ENCODE assay signal across 19 cellular contexts in the genomic region with DNA sequence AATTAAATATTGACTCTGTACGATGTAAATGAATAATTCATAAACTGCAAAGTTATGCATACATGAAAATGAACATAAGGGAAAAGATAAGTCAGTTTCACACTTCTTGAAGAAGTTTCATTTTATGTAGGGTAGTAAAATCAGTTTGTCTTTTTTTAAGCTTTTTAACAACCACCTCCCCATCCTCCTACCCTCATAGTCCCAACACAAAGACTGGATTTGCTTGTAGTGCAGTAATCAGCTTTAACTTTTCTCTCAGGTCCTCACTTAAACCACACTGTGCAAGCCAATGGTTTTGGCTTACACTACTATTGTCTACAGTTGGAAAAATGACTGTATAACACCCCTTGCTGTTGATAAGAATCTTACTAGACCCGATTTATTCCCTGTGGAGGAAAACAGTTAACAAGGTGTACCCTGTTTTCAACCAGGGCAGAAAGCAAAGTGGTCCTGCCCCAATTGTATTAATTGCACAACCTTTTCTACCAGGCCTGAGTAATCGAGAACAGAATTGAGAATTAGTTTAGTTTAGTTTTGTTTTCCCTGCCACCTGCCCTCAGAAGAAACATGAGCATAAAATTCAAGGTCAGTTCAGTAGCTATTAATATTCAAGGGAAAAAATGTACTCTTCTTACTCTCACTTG. TPM values are rescaled to one million over a fixed set of nuclear protein-coding genes. Genes with fewer than 3 reads are reported as not detected.
DNase-seq lines count a peak whose midpoint lies in the region; ATAC-seq, FAIRE-seq and TF ChIP-seq lines count a peak whose summit lies in the region.
"Had no signal": no experiment of that assay in that cellular context is flagged by ENCODE, and none has a peak within 500 bp of the region (broad histone marks: within the 10 kb centered on the region; RNA-seq: fewer than 3 reads in every experiment).

No MANE protein-coding gene starts in this region.

- H3K27me3 ChIP-seq in BLaER1 (no peaks in the 10 kb centered on the region), endothelial cell of umbilical vein (ENCODE audit: control insufficient read depth in 2 of 2, insufficient read depth in 2 of 2, low read length in 2 of 2) (no peaks in the 10 kb centered on the region), suprapubic skin (no peaks in the 10 kb centered on the region)
- H3K27me3 ChIP-seq: dorsolateral prefrontal cortex, foreskin keratinocyte had no signal

- TF ChIP-seq POLR2A in endothelial cell of umbilical vein (IDR thresholded peaks at IDR 0.05; ENCODE audit: low read depth, low read length) (no peak), suprapubic skin (IDR thresholded peaks at IDR 0.05) (no peak)

- no peaks in the 10 kb centered on the region for H3K27me3 Mint-ChIP-seq in T-helper 2 cell treated with Interferon-gamma antibody and Interleukin-4, amounts not matched to agents 5 μg/mL and 100 μg/mL, for 36 hours (ENCODE audit: low read depth)

- peaks cover 47% of the 10 kb centered on the region for H3K4me1 Mint-ChIP-seq in T-helper 2 cell treated with Interferon-gamma antibody and Interleukin-4, amounts not matched to agents 5 μg/mL and 100 μg/mL, for 36 hours (ENCODE audit: low read depth)

- no peak for DNase-seq in GM12864 (ENCODE audit: low read depth)
- no peak for DNase-seq in T-helper 2 cell treated with Interferon-gamma antibody and Interleukin-4, amounts not matched to agents 5 μg/mL and 100 μg/mL, for 36 hours (ENCODE audit: low spot score)
- no peak for DNase-seq in endothelial cell of umbilical vein (ENCODE audit: low read depth, low spot score)
- DNase-seq in DMS 273 treated with DMSO at 0.1 percent for 48 hours (lab: John Stamatoyannopoulos, UW): no peak
- DNase-seq in suprapubic skin (ENCODE audit: low spot score in 2 of 2): no peak
- DNase-seq in globus pallidus (ENCODE audit: low spot score): no peak
- DNase-seq: activated CD4-positive, alpha-beta T cell treated with anti-CD3 and anti-CD28 coated beads for 4 hours; anterior cingulate cortex; dorsolateral prefrontal cortex; foreskin keratinocyte; IMR-90; NCI-H1436; NCI-H748 treated with DMSO at 0.1 percent for 48 hours; substantia nigra had no signal

- ATAC-seq in GM18861 (IDR thresholded peaks at IDR 0.05; ENCODE audit: unreplicated experiment): no peak
- ATAC-seq: foreskin keratinocyte had no signal

- peaks cover 38% of the 10 kb centered on the region for H3K36me3 Mint-ChIP-seq in T-helper 2 cell treated with Interferon-gamma antibody and Interleukin-4, amounts not matched to agents 5 μg/mL and 100 μg/mL, for 36 hours (ENCODE audit: low read depth)

- H3K4me1 ChIP-seq in BLaER1: peaks cover 90% of the 10 kb centered on the region
- H3K4me1 ChIP-seq in endothelial cell of umbilical vein (ENCODE audit: control insufficient read depth, extremely low read depth, insufficient read depth, low read length): peaks cover 19% of the 10 kb centered on the region
- H3K4me1 ChIP-seq in suprapubic skin: no peaks in the 10 kb centered on the region
- H3K4me1 ChIP-seq: foreskin keratinocyte had no signal

- POLR2A ChIA-PET in endothelial cell of umbilical vein (lab: Charles Lee): interaction anchor here (0.7 kb wide), 1 partner anchor 664 kb away, joined by 3 read pairs; no protein-coding TSS in a partner anchor

- 70% methylated on average over 3 of the region's 3 CpGs for WGBS in suprapubic skin

- dilution Hi-C loops in endothelial cell of umbilical vein (cut with MboI; ENCODE audit: extremely low pct_ligation_motif_present, low sequenced_read_pairs): no loop called here

- no peaks in the 10 kb centered on the region for H3K9me3 Mint-ChIP-seq in T-helper 2 cell treated with Interferon-gamma antibody and Interleukin-4, amounts not matched to agents 5 μg/mL and 100 μg/mL, for 36 hours

- no peak for TF ChIP-seq CTCF in GM12864 (IDR thresholded peaks at IDR 0.05; ENCODE audit: low read depth, low read length, missing control alignments)
- TF ChIP-seq CTCF in endothelial cell of umbilical vein (IDR thresholded peaks at IDR 0.05; ENCODE audit: extremely low read depth in 1 of 2, insufficient read depth in 1 of 2, low read depth in 1 of 2, low read length in 2 of 2): no peak
- no peak for TF ChIP-seq CTCF in suprapubic skin (IDR thresholded peaks at IDR 0.05)

- H2AFZ ChIP-seq in endothelial cell of umbilical vein (ENCODE audit: low read depth, low read length): no peak overlapping the region

- CTCF ChIA-PET in endothelial cell of umbilical vein (lab: Charles Lee): interaction anchor here (1.1 to 8.2 kb wide), 4 partner anchors 10 to 73 kb away, joined by 4 to 52 read pairs (median 15); no protein-coding TSS in a partner anchor

- H3K79me2 ChIP-seq in endothelial cell of umbilical vein (ENCODE audit: control insufficient read depth, insufficient read depth, low read length): no peaks in the 10 kb centered on the region

- BruUV-seq in endothelial cell of umbilical vein (replicated peaks; lab: Mats Ljungman, UMichigan): no TSS peak

- no peak for TF ChIP-seq EP300 in suprapubic skin (IDR thresholded peaks at IDR 0.05)

- peak overlapping the region; percentile 96 for H3K4me2 ChIP-seq in BLaER1
- H3K4me2 ChIP-seq in endothelial cell of umbilical vein (ENCODE audit: insufficient read depth, low read length): no peak overlapping the region

- no peaks in the 10 kb centered on the region for H4K20me1 ChIP-seq in BLaER1
- H4K20me1 ChIP-seq in endothelial cell of umbilical vein (replicated peaks; ENCODE audit: control insufficient read depth, extremely low read depth, insufficient read depth, low read length): no peaks in the 10 kb centered on the region

- intact Hi-C loops in endothelial cell of umbilical vein (cut with micrococcal nuclease): no loop called here

- peak overlapping the region; percentile 41 for H3K4me3 Mint-ChIP-seq in T-helper 2 cell treated with Interferon-gamma antibody and Interleukin-4, amounts not matched to agents 5 μg/mL and 100 μg/mL, for 36 hours

- H3K9me1 ChIP-seq in endothelial cell of umbilical vein (replicated peaks; ENCODE audit: control insufficient read depth, extremely low read depth, insufficient read depth, low read length): no peaks in the 10 kb centered on the region

- peak overlapping the region; percentile 81; the same call in 1 of the 2 replicates for H3K27ac ChIP-seq in BLaER1
- H3K27ac ChIP-seq in endothelial cell of umbilical vein (ENCODE audit: insufficient read depth, low read depth, low read length): no peak overlapping the region
- no peak overlapping the region for H3K27ac ChIP-seq in suprapubic skin
- H3K27ac ChIP-seq: C4-2B, foreskin keratinocyte had no signal

- FAIRE-seq in endothelial cell of umbilical vein (lab: Jason Lieb, UNC): peak; percentile 42
- FAIRE-seq: G401.6, keratinocyte had no signal

- H3K27ac Mint-ChIP-seq in T-helper 2 cell treated with Interferon-gamma antibody and Interleukin-4, amounts not matched to agents 5 μg/mL and 100 μg/mL, for 36 hours: peak overlapping the region; percentile 79

- H3K4me3 ChIP-seq in BLaER1: no peak overlapping the region
- peak overlapping the region; percentile 20; the same call in 1 of the 2 replicates for H3K4me3 ChIP-seq in GM12864 (ENCODE audit: low read depth, low read length)
- no peak overlapping the region for H3K4me3 ChIP-seq in endothelial cell of umbilical vein (replicated peaks in 1 of 3; ENCODE audit: insufficient read depth in 1 of 3, low read depth in 1 of 3, low read length in 3 of 3)
- H3K4me3 ChIP-seq in suprapubic skin: no peak overlapping the region
- H3K4me3 ChIP-seq: dorsolateral prefrontal cortex had no signal

- H3K9ac ChIP-seq in BLaER1 (no peak overlapping the region), endothelial cell of umbilical vein (replicated peaks; ENCODE audit: extremely low read depth, insufficient read depth, low read length) (no peak overlapping the region)

- H3K9me3 ChIP-seq in BLaER1 (no peaks in the 10 kb centered on the region), endothelial cell of umbilical vein (replicated peaks; ENCODE audit: control insufficient read depth, insufficient read depth, low read length) (no peaks in the 10 kb centered on the region), suprapubic skin (no peaks in the 10 kb centered on the region)

- H3K36me3 ChIP-seq in BLaER1: peaks cover 20% of the 10 kb centered on the region; the same call in 1 of the 2 replicates
- peaks cover 1 to 5% of the 10 kb centered on the region in 2 experiments for H3K36me3 ChIP-seq in endothelial cell of umbilical vein (ENCODE audit: control insufficient read depth in 2 of 2, extremely low read depth in 1 of 2, insufficient read depth in 2 of 2, low read length in 2 of 2)
- H3K36me3 ChIP-seq in suprapubic skin: peaks cover 18% of the 10 kb centered on the region

TF ChIP-seq in endothelial cell of umbilical vein, 7 proteins besides CTCF, POLR2A, EP300 and RAD21:
- TF ChIP-seq JUN (IDR thresholded peaks at IDR 0.05; ENCODE audit: borderline replicate concordance, insufficient read depth, insufficient read length, low read depth): no peak
TF ChIP-seq in endothelial cell of umbilical vein: peak in this region for 0.

RNA-seq across cellular contexts. Expression of gene NIN, which starts 44.0 kb away (rescaled TPM):
- total RNA-seq in endothelial cell of umbilical vein (68.2 and 76.3 TPM in 2 replicates), suprapubic skin (10 to 100 TPM; 22.7 to 48.2 (median 36.8) TPM)
- polyA plus RNA-seq in endothelial cell of umbilical vein: 6.5 and 7.1 TPM in 2 replicates
- polyA plus RNA-seq in endothelial cell of umbilical vein (2011; cell fraction: cytosol; rRNA removed): 11.8 and 14.1 TPM in 2 replicates
- 28.9 and 40.7 TPM in 2 replicates for polyA plus RNA-seq in endothelial cell of umbilical vein (2011; cell fraction: nucleus; rRNA removed)
- polyA plus RNA-seq in endothelial cell of umbilical vein (2012): 24.6 and 38.0 TPM in 2 replicates
- polyA minus RNA-seq in endothelial cell of umbilical vein: 67.2 and 81.4 TPM in 2 replicates
- polyA minus RNA-seq in endothelial cell of umbilical vein (2011; cell fraction: cytosol; rRNA and poly(A)+ RNA removed): 7.7 TPM
- polyA minus RNA-seq in endothelial cell of umbilical vein (2011; cell fraction: nucleus; rRNA and poly(A)+ RNA removed): 57.7 and 69.8 TPM in 2 replicates
